ENCODE assay signal across 8 cellular contexts in the genomic region with DNA sequence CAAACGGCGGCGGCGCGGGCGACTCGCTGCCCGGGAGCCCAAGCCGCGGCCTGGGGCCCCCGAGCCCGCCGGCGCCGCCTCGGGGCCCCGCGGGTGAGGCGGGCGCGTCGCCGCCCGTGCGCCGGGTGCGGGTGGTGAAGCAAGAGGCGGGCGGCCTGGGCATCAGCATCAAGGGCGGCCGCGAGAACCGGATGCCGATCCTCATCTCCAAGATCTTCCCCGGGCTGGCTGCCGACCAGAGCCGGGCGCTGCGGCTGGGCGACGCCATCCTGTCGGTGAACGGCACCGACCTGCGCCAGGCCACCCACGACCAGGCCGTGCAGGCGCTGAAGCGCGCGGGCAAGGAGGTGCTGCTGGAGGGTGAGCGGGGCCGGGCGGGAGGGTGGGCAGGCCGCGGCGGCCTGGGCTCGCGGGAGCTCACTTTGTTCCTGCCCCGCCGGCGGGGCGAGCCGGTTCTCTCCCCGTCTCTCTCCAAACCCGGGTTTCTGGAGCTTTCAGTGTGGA. TPM values are rescaled to one million over a fixed set of nuclear protein-coding genes. Genes with fewer than 3 reads are reported as not detected.
DNase-seq lines count a peak whose midpoint lies in the region; ATAC-seq and TF ChIP-seq lines count a peak whose summit lies in the region.

No MANE protein-coding gene starts in this region.

- H3K27ac ChIP-seq in DND-41 (ENCODE audit: low read length) = peak overlapping the region; percentile 76

- H3K4me3 ChIP-seq in DND-41 (ENCODE audit: low read depth in 1 of 2, low read length in 2 of 2) = peak overlapping the region; percentile 30 to 70; a peak in 3 of 4 replicates
- H3K4me3 ChIP-seq in Jurkat, Clone E6-1 (ENCODE audit: low read length) = peak overlapping the region; percentile 73

- H3K36me3 ChIP-seq in DND-41 (ENCODE audit: insufficient read depth, low read length) = no peaks in the 10 kb centered on the region

- peak overlapping the region; percentile 76 for H3K4me2 ChIP-seq in DND-41 (ENCODE audit: insufficient read depth, low read length)

- peaks cover 15% of the 10 kb centered on the region for H3K36me3 Mint-ChIP-seq in activated CD8-positive, alpha-beta T cell treated with anti-CD3 and anti-CD28 coated beads for 36 hours (ENCODE audit: low read depth)
- H3K36me3 Mint-ChIP-seq in effector memory CD8-positive, alpha-beta T cell (ENCODE audit: insufficient read depth) = peaks cover 13% of the 10 kb centered on the region

- H3K4me3 Mint-ChIP-seq in activated CD8-positive, alpha-beta T cell treated with anti-CD3 and anti-CD28 coated beads for 36 hours = peak overlapping the region; percentile 72
- H3K4me3 Mint-ChIP-seq in effector memory CD8-positive, alpha-beta T cell = peak overlapping the region; percentile 90 to 98

- ATAC-seq in DND-41 (ENCODE audit: insufficient read depth, low read depth) (peak; percentile 41), GM21515 (IDR thresholded peaks at IDR 0.05; ENCODE audit: unreplicated experiment) (peak; percentile 21)
- ATAC-seq in activated CD8-positive, alpha-beta T cell treated with anti-CD3 and anti-CD28 coated beads for 36 hours = peak; percentile 19
- peak; percentile 20 for ATAC-seq in effector memory CD8-positive, alpha-beta T cell (replicated peaks)

- DNase-seq in DND-41 (peak; percentile 50), midbrain (lab: John Stamatoyannopoulos, UW) (peak; percentile 46), NCI-H2107 treated with DMSO at 0.1 percent for 48 hours (lab: John Stamatoyannopoulos, UW; ENCODE audit: unreplicated experiment) (no peak)
- no peak for DNase-seq in Jurkat, Clone E6-1 (ENCODE audit: low read depth, low spot score)
- DNase-seq in activated CD8-positive, alpha-beta T cell treated with anti-CD3 and anti-CD28 coated beads for 36 hours = peak; percentile 53
- peak; percentile 12 to 37 (median 23) for DNase-seq in effector memory CD8-positive, alpha-beta T cell
- DNase-seq in stimulated activated naive CD4-positive, alpha-beta T cell (lab: John Stamatoyannopoulos, UW) = peak in 5 of 6 experiments; percentile 19 to 48 (median 39)

- peak overlapping the region; percentile 81 for H2AFZ ChIP-seq in DND-41 (ENCODE audit: low read depth, low read length)

- CTCF ChIA-PET in activated CD8-positive, alpha-beta T cell treated with anti-CD3 and anti-CD28 coated beads for 36 hours (lab: Charles Lee) = interaction anchor here (0.5 to 2.8 kb wide), 8 partner anchors 12 to 112 kb away, joined by 3 to 9 read pairs (median 4); no protein-coding TSS in a partner anchor

- no peaks in the 10 kb centered on the region for H3K9me3 Mint-ChIP-seq in activated CD8-positive, alpha-beta T cell treated with anti-CD3 and anti-CD28 coated beads for 36 hours
- no peaks in the 10 kb centered on the region for H3K9me3 Mint-ChIP-seq in effector memory CD8-positive, alpha-beta T cell

- H3K9me3 ChIP-seq in DND-41 (ENCODE audit: insufficient read depth, low read length, severe bottlenecking) = no peaks in the 10 kb centered on the region

- no peaks in the 10 kb centered on the region for H3K27me3 ChIP-seq in DND-41 (ENCODE audit: insufficient read depth, low read length, poor library complexity)

- H3K27me3 Mint-ChIP-seq in activated CD8-positive, alpha-beta T cell treated with anti-CD3 and anti-CD28 coated beads for 36 hours = no peaks in the 10 kb centered on the region
- no peaks in the 10 kb centered on the region for H3K27me3 Mint-ChIP-seq in effector memory CD8-positive, alpha-beta T cell

- TF ChIP-seq CTCF in DND-41 (IDR thresholded peaks at IDR 0.05; ENCODE audit: borderline replicate concordance, extremely low read depth, low read length, poor library complexity, severe bottlenecking) = no peak
- no peak for TF ChIP-seq CTCF in activated CD8-positive, alpha-beta T cell treated with anti-CD3 and anti-CD28 coated beads for 36 hours (IDR thresholded peaks at IDR 0.05)

- POLR2A ChIA-PET in activated CD8-positive, alpha-beta T cell treated with anti-CD3 and anti-CD28 coated beads for 36 hours (lab: Charles Lee) = interaction anchor here (1.2 to 2.7 kb wide), 2 partner anchors 21 to 55 kb away, joined by 5 to 23 read pairs; partner anchors contain the start of genes CHTF8 and UTP4

- intact Hi-C loops in activated CD8-positive, alpha-beta T cell treated with anti-CD3 and anti-CD28 coated beads for 36 hours (cut with micrococcal nuclease) = no loop called here

- peaks cover 20% of the 10 kb centered on the region; the same call in 1 of the 2 replicates for H4K20me1 ChIP-seq in DND-41 (ENCODE audit: insufficient read depth, low read length)

- H3K27ac Mint-ChIP-seq in activated CD8-positive, alpha-beta T cell treated with anti-CD3 and anti-CD28 coated beads for 36 hours = peak overlapping the region; percentile 75
- H3K27ac Mint-ChIP-seq in effector memory CD8-positive, alpha-beta T cell = peak overlapping the region; percentile 81 to 99

- peaks cover 36% of the 10 kb centered on the region for H3K4me1 ChIP-seq in DND-41 (ENCODE audit: insufficient read depth, low read length)

- H3K4me1 Mint-ChIP-seq in activated CD8-positive, alpha-beta T cell treated with anti-CD3 and anti-CD28 coated beads for 36 hours (ENCODE audit: low read depth) = peaks cover 53% of the 10 kb centered on the region
- peaks cover 38 to 53% of the 10 kb centered on the region in 2 donors for H3K4me1 Mint-ChIP-seq in effector memory CD8-positive, alpha-beta T cell (ENCODE audit: low read depth in 2 of 2)

- H3K79me2 ChIP-seq in DND-41 (ENCODE audit: insufficient read depth, low read length) = peaks cover 43% of the 10 kb centered on the region

- H3K9ac ChIP-seq in DND-41 (ENCODE audit: low read depth, low read length) = peak overlapping the region; percentile 76

RNA-seq across cellular contexts. Expression of gene SNTB2, which starts 0.5 kb away (rescaled TPM):
- 3.3 TPM for polyA plus RNA-seq in Jurkat, Clone E6-1 (2012; ENCODE audit: insufficient read depth, insufficient read length)
- total RNA-seq in activated CD8-positive, alpha-beta T cell treated with anti-CD3 and anti-CD28 coated beads for 36 hours = 10 to 100 TPM; 11.8 to 13.0 TPM

RNA-seq across cellular contexts. Expression of gene UTP4, which starts 55.0 kb away (rescaled TPM):
- polyA plus RNA-seq in Jurkat, Clone E6-1 (2012; ENCODE audit: insufficient read depth, insufficient read length) = 159 TPM
- total RNA-seq in activated CD8-positive, alpha-beta T cell treated with anti-CD3 and anti-CD28 coated beads for 36 hours = 100 to 1,000 TPM; 112 to 121 TPM

RNA-seq across cellular contexts. Expression of gene CHTF8, which starts 55.1 kb away (rescaled TPM):
- 148 TPM for polyA plus RNA-seq in Jurkat, Clone E6-1 (2012; ENCODE audit: insufficient read depth, insufficient read length)
- 100 to 1,000 TPM; 111 to 115 TPM for total RNA-seq in activated CD8-positive, alpha-beta T cell treated with anti-CD3 and anti-CD28 coated beads for 36 hours

Comparison
In these comparisons a context has a peak if more than half of its experiments do, and no peak if none do; other contexts are left out.
1. DNase-seq: peak in DND-41 (single experiment), activated CD8-positive, alpha-beta T cell treated with anti-CD3 and anti-CD28 coated beads for 36 hours (single experiment), effector memory CD8-positive, alpha-beta T cell (3 of 3), midbrain (single experiment) and stimulated activated naive CD4-positive, alpha-beta T cell (5 of 6); none in Jurkat, Clone E6-1 (single experiment) and NCI-H2107 treated with DMSO at 0.1 percent for 48 hours (single experiment).
2. Peak in every context shown above with its lines, with median percentiles within 50 percentile points of each other: ATAC-seq.